Comparison of ENCODE assay signal across 8 cellular contexts in genomic region chr11:63212742-63213141, GRCh38. TPM values are rescaled to one million over a fixed set of nuclear protein-coding genes. Genes with fewer than 3 reads are reported as not detected.
A peak's percentile ranks its signal among the peaks of the same experiment; 100 is the strongest.
DNase-seq lines count a peak whose midpoint lies in the region; ATAC-seq and TF ChIP-seq lines count a peak whose summit lies in the region.

No MANE protein-coding gene starts in this region.

- H3K4me1 Mint-ChIP-seq in endothelial cell (ENCODE audit: unreplicated experiment): peaks cover 4% of the 10 kb centered on the region

- H3K9me3 Mint-ChIP-seq in endothelial cell (ENCODE audit: unreplicated experiment): peaks cover 7% of the 10 kb centered on the region

- H3K36me3 Mint-ChIP-seq in endothelial cell (ENCODE audit: low read depth, unreplicated experiment): peaks cover 5% of the 10 kb centered on the region

- DNase-seq in stimulated activated CD4-positive, alpha-beta T cell treated with anti-CD3 and anti-CD28 coated beads, TNF-alpha, amount 100 ng/mL, for 48 hours (ENCODE audit: low read depth in 3 of 3): peak in 2 of 3 donors; percentile 4 to 6
- DNase-seq in stimulated activated CD4-positive, alpha-beta T cell treated with anti-CD3 and anti-CD28 coated beads, Interleukin-4, amount 100 ng/mL, for 4 hours: no peak
- peak; percentile 0 for DNase-seq in NCI-H82 treated with DMSO at 0.1 percent for 48 hours (lab: John Stamatoyannopoulos, UW; ENCODE audit: unreplicated experiment)
- DNase-seq in endothelial cell (ENCODE audit: low spot score): peak; percentile 30
- DNase-seq in renal cortical epithelial cell (ENCODE audit: low read depth): peak; percentile 9
- no peak for DNase-seq in amniotic stem cell (lab: John Stamatoyannopoulos, UW)

- ATAC-seq in GM21529 (IDR thresholded peaks at IDR 0.05; ENCODE audit: unreplicated experiment) (no peak), HG03045 (IDR thresholded peaks at IDR 0.05; ENCODE audit: unreplicated experiment) (no peak)

- peak; percentile 86 for TF ChIP-seq CTCF in endothelial cell (IDR thresholded peaks at IDR 0.05; ENCODE audit: unreplicated experiment)

- peaks cover 2% of the 10 kb centered on the region for H3K27me3 Mint-ChIP-seq in endothelial cell (ENCODE audit: unreplicated experiment)

- H3K27ac Mint-ChIP-seq in endothelial cell (ENCODE audit: unreplicated experiment): peak overlapping the region; percentile 70

- no peak overlapping the region for H3K4me3 Mint-ChIP-seq in endothelial cell (ENCODE audit: unreplicated experiment)

RNA-seq across cellular contexts. Expression of gene SLC22A25, which starts 30.7 kb away (rescaled TPM):
- not detected for total RNA-seq in endothelial cell (ENCODE audit: unreplicated experiment)
- not detected in 2 replicates for total RNA-seq in renal cortical epithelial cell

Comparison
In these comparisons a context has a peak if more than half of its experiments do, and no peak if none do; other contexts are left out.
1. DNase-seq: peak in stimulated activated CD4-positive, alpha-beta T cell treated with anti-CD3 and anti-CD28 coated beads, TNF-alpha, amount 100 ng/mL, for 48 hours (2 of 3), NCI-H82 treated with DMSO at 0.1 percent for 48 hours (single experiment), endothelial cell (single experiment) and renal cortical epithelial cell (single experiment); none in stimulated activated CD4-positive, alpha-beta T cell treated with anti-CD3 and anti-CD28 coated beads, Interleukin-4, amount 100 ng/mL, for 4 hours (0 of 2) and amniotic stem cell (single experiment).